ENCODE assay signal across 25 cellular contexts in genomic region chr18:46733872-46734271, GRCh38. TPM values are rescaled to one million over a fixed set of nuclear protein-coding genes. Genes with fewer than 3 reads are reported as not detected.
A peak's percentile ranks its signal among the peaks of the same experiment; 100 is the strongest.
DNase-seq lines count a peak whose midpoint lies in the region; ATAC-seq, FAIRE-seq and TF ChIP-seq lines count a peak whose summit lies in the region.
"Had no signal": no experiment of that assay in that cellular context is flagged by ENCODE, and none has a peak within 500 bp of the region (broad histone marks: within the 10 kb centered on the region; RNA-seq: fewer than 3 reads in every experiment).

No MANE protein-coding gene starts in this region.

- TF ChIP-seq RAD21 in K562 (CRISPR knock-in tag; conservative IDR thresholded peaks at IDR 0.05 in 1 of 2, IDR thresholded peaks at IDR 0.05 in 1 of 2) = no peak

- intact Hi-C loops in K562 (cut with micrococcal nuclease) = no loop called here

- no peaks in the 10 kb centered on the region for H3K4me1 Mint-ChIP-seq in osteocyte (ENCODE audit: unreplicated experiment)
- H3K4me1 Mint-ChIP-seq: CD14-positive monocyte; CD8-positive, alpha-beta memory T cell; GM23338 had no signal

- FAIRE-seq in K562 (lab: Jason Lieb, UNC) = no peak
- FAIRE-seq: A549, D721Med, GM12878, GM18507 had no signal

- no peaks in the 10 kb centered on the region for H3K9me1 ChIP-seq in K562 (ENCODE audit: control insufficient read depth, insufficient read depth, low read length)

- no TSS peak for BruUV-seq in K562 (replicated peaks; lab: Mats Ljungman, UMichigan)

- H3K4me2 ChIP-seq in K562 (ENCODE audit: insufficient read depth, low read length) = no peak overlapping the region
- H3K4me2 ChIP-seq: A549; BLaER1 treated with 17β-estradiol and CSF1 and Interleukin-3, amounts not matched to agents 10 nM and 100 nM; GM23338 had no signal

- WGBS in K562 (ENCODE audit: insufficient coverage, low coverage, missing lambda C conversion rate) = 0% methylated on average over 3 of the region's 11 CpGs

- H3K36me3 ChIP-seq in K562 (ENCODE audit: control insufficient read depth, insufficient read depth, low read length) = no peaks in the 10 kb centered on the region
- H3K36me3 ChIP-seq: BE2C had no signal

- TF ChIP-seq CTCF in K562 (IDR thresholded peaks at IDR 0.05 in 2 of 3, conservative IDR thresholded peaks at IDR 0.05 in 1 of 3; ENCODE audit: insufficient read depth in 2 of 3, low read depth in 1 of 3, low read length in 3 of 3) (no peak), osteocyte (IDR thresholded peaks at IDR 0.05) (no peak)

- CTCF ChIA-PET in K562 (lab: Yijun Ruan, JAX; ENCODE audit: low intra/inter-chr PET ratio) = no interaction called here

- TF ChIP-seq EP300 in K562 (IDR thresholded peaks at IDR 0.05; ENCODE audit: low read length) = no peak

- no peaks in the 10 kb centered on the region for H3K4me1 ChIP-seq in K562 (replicated peaks in 1 of 2; ENCODE audit: control insufficient read depth in 2 of 2, insufficient read depth in 2 of 2, low read length in 2 of 2)
- H3K4me1 ChIP-seq: A549, BE2C had no signal

- H3K27ac ChIP-seq in K562 (ENCODE audit: extremely low read depth, low read depth, low read length) = no peak overlapping the region
- H3K27ac ChIP-seq: A549; BLaER1 treated with 17β-estradiol and CSF1 and Interleukin-3, amounts not matched to agents 10 nM and 100 nM had no signal

- TF ChIP-seq POLR2A in K562 (conservative IDR thresholded peaks at IDR 0.05) = no peak

- H3K4me3 Mint-ChIP-seq in osteocyte (ENCODE audit: unreplicated experiment) = no peak overlapping the region
- H3K4me3 Mint-ChIP-seq: CD4-positive, alpha-beta T cell; CD8-positive, alpha-beta memory T cell; GM23338; H9 had no signal

- no peak overlapping the region for H3K9ac ChIP-seq in K562 (ENCODE audit: insufficient read depth in 1 of 2, low read depth in 2 of 2, low read length in 2 of 2)
- H3K9ac ChIP-seq: BLaER1 treated with 17β-estradiol and CSF1 and Interleukin-3, amounts not matched to agents 10 nM and 100 nM had no signal

- H3K4me3 ChIP-seq in K562 = no peak overlapping the region
- H3K4me3 ChIP-seq: A549; BLaER1 treated with 17β-estradiol and CSF1 and Interleukin-3, amounts not matched to agents 10 nM and 100 nM; GM12878; GM23338 had no signal

- H3K27ac Mint-ChIP-seq in osteocyte (ENCODE audit: unreplicated experiment) = no peak overlapping the region
- H3K27ac Mint-ChIP-seq: CD4-positive, alpha-beta T cell; CD8-positive, alpha-beta memory T cell; GM23338; H9 had no signal

- no peaks in the 10 kb centered on the region for H3K79me2 ChIP-seq in K562 (ENCODE audit: control insufficient read depth, insufficient read depth, low read length)

- no peak overlapping the region for H2AFZ ChIP-seq in K562 (ENCODE audit: low read depth, low read length)
- H2AFZ ChIP-seq: GM23338 had no signal

- no peaks in the 10 kb centered on the region for H3K27me3 Mint-ChIP-seq in osteocyte (ENCODE audit: unreplicated experiment)

- ATAC-seq in K562 (no peak), left lobe of liver (no peak)
- ATAC-seq: A549, GM12878, GM23338, HCT116 had no signal

- POLR2A ChIA-PET in K562 (lab: Yijun Ruan, JAX) = no interaction called here

- in situ Hi-C loops in K562 (cut with MboI) = no loop called here

- no peak for DNase-seq in K562 (ENCODE audit: extremely low read depth in 1 of 4, low spot score in 3 of 4)
- peak; percentile 27 for DNase-seq in left lobe of liver (ENCODE audit: low spot score)
- DNase-seq in osteocyte (ENCODE audit: extremely low spot score, unreplicated experiment) = peak; percentile 67
- DNase-seq in NCI-H2029 (lab: John Stamatoyannopoulos, UW) = no peak
- DNase-seq in OCI-M2 (lab: John Stamatoyannopoulos, UW; ENCODE audit: unreplicated experiment) = no peak
- no peak for DNase-seq in NAMALWA (ENCODE audit: low spot score)
- DNase-seq: 8988T; ACHN; AML-193; BE2C; CD4-positive, alpha-beta T cell; CD8-positive, alpha-beta memory T cell; DMS 273 treated with DMSO at 0.1 percent for 48 hours; DMS79; EL; GDM1; H9 had no signal

- peaks cover 0 to 6% of the 10 kb centered on the region in 2 experiments; a peak in 2 of 5 replicates for H3K27me3 ChIP-seq in K562 (ENCODE audit: control insufficient read depth in 2 of 2, insufficient read depth in 2 of 2, low read length in 2 of 2)
- H3K27me3 ChIP-seq: BE2C; BLaER1 treated with 17β-estradiol and CSF1 and Interleukin-3, amounts not matched to agents 10 nM and 100 nM had no signal

- H4K20me1 ChIP-seq in K562 (replicated peaks; ENCODE audit: control insufficient read depth, insufficient read depth, low read length) = no peaks in the 10 kb centered on the region
- H4K20me1 ChIP-seq: BLaER1 treated with 17β-estradiol and CSF1 and Interleukin-3, amounts not matched to agents 10 nM and 100 nM had no signal

- H3K9me3 ChIP-seq in K562 (replicated peaks; ENCODE audit: control insufficient read depth, insufficient read depth, low read depth, low read length) = no peaks in the 10 kb centered on the region
- H3K9me3 ChIP-seq: BE2C had no signal

- no peaks in the 10 kb centered on the region for H3K36me3 Mint-ChIP-seq in osteocyte (ENCODE audit: unreplicated experiment)
- H3K36me3 Mint-ChIP-seq: CD14-positive monocyte had no signal

- peaks cover 19% of the 10 kb centered on the region for H3K9me3 Mint-ChIP-seq in osteocyte (ENCODE audit: unreplicated experiment)

TF ChIP-seq in K562, 482 proteins besides CTCF, POLR2A, EP300 and RAD21:
- TF ChIP-seq HNRNPH1 (optimal IDR thresholded peaks at IDR 0.05; ENCODE audit: low read depth, low read length) = no peak
- peak; percentile 59 for TF ChIP-seq HNRNPLL (IDR thresholded peaks at IDR 0.05; ENCODE audit: low read depth, low read length, poor library complexity, severe bottlenecking)

RNA-seq across cellular contexts. Expression of gene ST8SIA5, which starts 23.0 kb away (rescaled TPM):
- not detected in 2 replicates for total RNA-seq in K562 (2011; cell fraction: chromatin; rRNA removed; ENCODE audit: low replicate concordance)
- not detected in 2 replicates for total RNA-seq in K562 (2011; cell fraction: nucleolus; rRNA removed)
- 0.07 TPM in 1 of 2 replicates, not detected in the other for total RNA-seq in K562 (2011; cell fraction: nucleoplasm; rRNA removed)
- total RNA-seq in K562 (2014; rRNA removed) = 0.08 TPM in 1 of 2 replicates, not detected in the other
- 0.04 and 0.13 TPM in 2 replicates for total RNA-seq in K562 (2014; rRNA removed; fragmentation: Illumina TruSeq; extraction: Trizol)
- total RNA-seq in K562 (2015; rRNA removed; fragmentation: Illumina TruSeq; extraction: Trizol) = 0.26 and 0.33 TPM in 2 replicates
- not detected in 2 replicates for total RNA-seq in K562 (2021)
- 0.03 and 0.05 TPM in 2 replicates for polyA plus RNA-seq in K562 (2011; rRNA removed)
- polyA plus RNA-seq in K562 (2011; cell fraction: cytosol; rRNA removed) = 0.19 TPM in 1 of 2 replicates, not detected in the other
- 0.04 and 0.07 TPM in 2 replicates for polyA plus RNA-seq in K562 (2011; cell fraction: nucleus; rRNA removed)
- 0.06 and 0.10 TPM in 2 replicates for polyA plus RNA-seq in K562 (2012)
- 0.07 and 0.08 TPM in 2 replicates for polyA plus RNA-seq in K562 (2014; fragmentation: Illumina TruSeq; extraction: Trizol)
- polyA plus RNA-seq in K562 (2014; fragmentation: Nextera tagmentation; extraction: Ambion mirVana) = not detected
- 0.01 TPM in 1 of 2 replicates, not detected in the other for polyA plus RNA-seq in K562 (2014; rRNA removed)
- polyA minus RNA-seq in K562 (2011; rRNA and poly(A)+ RNA removed) = not detected in 2 replicates
- polyA minus RNA-seq in K562 (2011; cell fraction: cytosol; rRNA and poly(A)+ RNA removed) = not detected in 2 replicates
- polyA minus RNA-seq in K562 (2011; cell fraction: nucleus; rRNA and poly(A)+ RNA removed) = not detected in 2 replicates
- total RNA-seq in left lobe of liver = 0.23 TPM
- 0.30 and 0.76 TPM in 2 replicates for total RNA-seq in osteocyte
- total RNA-seq: CD8-positive, alpha-beta memory T cell had no signal
- polyA plus RNA-seq: A549, CD14-positive monocyte had no signal

Comparison
In these comparisons a context has a peak if more than half of its experiments do, and no peak if none do; other contexts are left out.
1. DNase-seq: peak in left lobe of liver (single experiment) and osteocyte (single experiment); none in K562 (0 of 4), NCI-H2029 (single experiment), OCI-M2 (single experiment) and NAMALWA (single experiment).